In genomic region chr7:130102588-130102987, GRCh38 we compare ENCODE assay signal across 1 cellular context.
TF ChIP-seq lines count a peak whose summit lies in the region.

No MANE protein-coding gene starts in this region.

TF ChIP-seq in K562, 482 proteins besides CTCF, POLR2A, EP300 and RAD21 (continued from another document):
- TF ChIP-seq PATZ1 (CRISPR knock-in tag; IDR thresholded peaks at IDR 0.05; ENCODE audit: borderline replicate concordance) = no peak
- TF ChIP-seq PRPF4 (IDR thresholded peaks at IDR 0.05; ENCODE audit: insufficient read depth, low read depth, low read length, poor library complexity, severe bottlenecking) = no peak
- TF ChIP-seq TEAD4 (IDR thresholded peaks at IDR 0.05; ENCODE audit: low read length) = no peak
- TF ChIP-seq TEAD4 (CRISPR knock-in tag; IDR thresholded peaks at IDR 0.05; ENCODE audit: borderline replicate concordance) = no peak
- no peak for TF ChIP-seq ID3 (CRISPR knock-in tag; IDR thresholded peaks at IDR 0.05)
- 0 out of 2 replicates have a peak, but pooled peaks have one; percentile 42 for TF ChIP-seq ID3 (tag; IDR thresholded peaks at IDR 0.05)
- no peak for TF ChIP-seq KLF1 (tag; IDR thresholded peaks at IDR 0.05)
- TF ChIP-seq CSDE1 (IDR thresholded peaks at IDR 0.05) = no peak
- no peak for TF ChIP-seq ZNF232 (CRISPR knock-in tag; IDR thresholded peaks at IDR 0.05)
- no peak for TF ChIP-seq SMARCB1 (IDR thresholded peaks at IDR 0.05; ENCODE audit: insufficient read length, low read depth)
- TF ChIP-seq HMGXB4 (CRISPR knock-in tag; IDR thresholded peaks at IDR 0.05) = no peak
- TF ChIP-seq ZEB2 (IDR thresholded peaks at IDR 0.05) = no peak
- peak; percentile 67 for TF ChIP-seq ZNF121 (CRISPR knock-in tag; conservative IDR thresholded peaks at IDR 0.05)
TF ChIP-seq in K562: peak in this region for 3.
